In genomic region chr9:127700594-127701255, GRCh38 we compare ENCODE assay signal across 21 cellular contexts. TPM values are rescaled to one million over a fixed set of nuclear protein-coding genes. Genes with fewer than 3 reads are reported as not detected.
DNase-seq lines count a peak whose midpoint lies in the region.
"Had no signal": no experiment of that assay in that cellular context is flagged by ENCODE, and none has a peak within 500 bp of the region (broad histone marks: within the 10 kb centered on the region; RNA-seq: fewer than 3 reads in every experiment).

No MANE protein-coding gene starts in this region.

- CTCF ChIA-PET in activated naive CD4-positive, alpha-beta T cell treated with anti-CD3 and anti-CD28 coated beads, Interleukin-2, amount 10 ng/mL, durations not matched to agents 7 days and 5 days (lab: Charles Lee): interaction anchor here (0.6 to 0.9 kb wide), 2 partner anchors 11 to 32 kb away, joined by 3 read pairs; no protein-coding TSS in a partner anchor

- no peaks in the 10 kb centered on the region for H3K9me3 ChIP-seq in stomach smooth muscle (ENCODE audit: control insufficient read depth in 2 of 2, low read length in 2 of 2)
- H3K9me3 ChIP-seq: breast epithelium, heart right ventricle had no signal

- H3K9ac ChIP-seq in stomach smooth muscle (ENCODE audit: low read length in 2 of 2): no peak overlapping the region
- H3K9ac ChIP-seq: neural progenitor cell had no signal

- DNase-seq in activated naive CD4-positive, alpha-beta T cell treated with anti-CD3 and anti-CD28 coated beads, Interleukin-2, amount 10 ng/mL, durations not matched to agents 7 days and 5 days: no peak
- no peak for DNase-seq in activated naive CD4-positive, alpha-beta T cell treated with Interleukin-2 at 50 U/mL for 16 hours
- DNase-seq in SK-N-DZ (ENCODE audit: low spot score) (peak; percentile 56), myocyte (ENCODE audit: low read depth) (peak; percentile 74), COR-L47 (lab: John Stamatoyannopoulos, UW) (no peak), NOMO-1 treated with dmso at 0.1 percent for 144 hours (lab: John Stamatoyannopoulos, UW; ENCODE audit: unreplicated experiment) (no peak)
- no peak for DNase-seq in activated effector memory CD4-positive, alpha-beta T cell treated with anti-CD3 and anti-CD28 coated beads, Interleukin-2, amount 50 U/mL, for 16 hours
- DNase-seq: activated CD4-positive, alpha-beta T cell treated with anti-CD3 and anti-CD28 coated beads for 1 hour; activated CD8-positive, alpha-beta memory T cell treated with anti-CD3 and anti-CD28 coated beads, Interleukin-2, amount 50 U/mL, for 48 hours; activated naive CD4-positive, alpha-beta T cell treated with anti-CD3 and anti-CD28 coated beads, Interleukin-2, amount 50 U/mL, for 16 hours; heart right ventricle; retina; stimulated activated naive CD8-positive, alpha-beta T cell treated with anti-CD3 and anti-CD28 coated beads, Interleukin-15, amount 100 ng/mL, for 72 hours had no signal

- peaks cover 26% of the 10 kb centered on the region for H3K27me3 Mint-ChIP-seq in activated naive CD4-positive, alpha-beta T cell treated with anti-CD3 and anti-CD28 coated beads, Interleukin-2, amount 10 ng/mL, durations not matched to agents 7 days and 5 days
- H3K27me3 Mint-ChIP-seq: stimulated activated naive CD8-positive, alpha-beta T cell treated with anti-CD3 and anti-CD28 coated beads, Interleukin-15, amount 100 ng/mL, for 72 hours had no signal

- H3K4me3 ChIP-seq in stomach smooth muscle (ENCODE audit: low read length in 2 of 2): no peak overlapping the region
- H3K4me3 ChIP-seq: breast epithelium, heart right ventricle, neural progenitor cell had no signal

- H3K9me3 Mint-ChIP-seq in activated naive CD4-positive, alpha-beta T cell treated with anti-CD3 and anti-CD28 coated beads, Interleukin-2, amount 10 ng/mL, durations not matched to agents 7 days and 5 days: no peaks in the 10 kb centered on the region
- H3K9me3 Mint-ChIP-seq: neural progenitor cell; stimulated activated naive CD8-positive, alpha-beta T cell treated with anti-CD3 and anti-CD28 coated beads, Interleukin-15, amount 100 ng/mL, for 72 hours had no signal

- peak overlapping the region; percentile 66 for H3K27ac ChIP-seq in stomach smooth muscle (ENCODE audit: low read length)
- H3K27ac ChIP-seq: C4-2B, neural progenitor cell had no signal

- no peaks in the 10 kb centered on the region for H3K36me3 ChIP-seq in stomach smooth muscle (ENCODE audit: control insufficient read depth in 2 of 2, insufficient read depth in 2 of 2, low read length in 2 of 2)
- H3K36me3 ChIP-seq: breast epithelium, heart right ventricle, neural progenitor cell had no signal

- peaks cover 0 to 2% of the 10 kb centered on the region in 2 donors for H3K27me3 ChIP-seq in stomach smooth muscle (ENCODE audit: control insufficient read depth in 1 of 2, insufficient read depth in 2 of 2, low read length in 2 of 2)
- H3K27me3 ChIP-seq: breast epithelium, heart right ventricle, neural progenitor cell had no signal

- H3K4me1 Mint-ChIP-seq in activated naive CD4-positive, alpha-beta T cell treated with anti-CD3 and anti-CD28 coated beads, Interleukin-2, amount 10 ng/mL, durations not matched to agents 7 days and 5 days: peaks cover 22% of the 10 kb centered on the region

- H3K4me3 Mint-ChIP-seq in activated naive CD4-positive, alpha-beta T cell treated with anti-CD3 and anti-CD28 coated beads, Interleukin-2, amount 10 ng/mL, durations not matched to agents 7 days and 5 days: no peak overlapping the region

- H3K27ac Mint-ChIP-seq in activated naive CD4-positive, alpha-beta T cell treated with anti-CD3 and anti-CD28 coated beads, Interleukin-2, amount 10 ng/mL, durations not matched to agents 7 days and 5 days: peak overlapping the region; percentile 45
- H3K27ac Mint-ChIP-seq: neural progenitor cell; stimulated activated naive CD8-positive, alpha-beta T cell treated with anti-CD3 and anti-CD28 coated beads, Interleukin-15, amount 100 ng/mL, for 72 hours had no signal

- H3K4me1 ChIP-seq in stomach smooth muscle (ENCODE audit: control insufficient read depth, insufficient read depth, low read length): peaks cover 12% of the 10 kb centered on the region
- H3K4me1 ChIP-seq: breast epithelium had no signal

- no peaks in the 10 kb centered on the region for H3K36me3 Mint-ChIP-seq in activated naive CD4-positive, alpha-beta T cell treated with anti-CD3 and anti-CD28 coated beads, Interleukin-2, amount 10 ng/mL, durations not matched to agents 7 days and 5 days
- H3K36me3 Mint-ChIP-seq: neural progenitor cell had no signal

RNA-seq across cellular contexts. Expression of gene CFAP157, which starts 6.1 kb away (rescaled TPM):
- 0.27 TPM in 1 of 2 replicates, not detected in the other for polyA plus RNA-seq in SK-N-DZ (2014; cell fraction: cytosol; rRNA removed)
- 0.58 and 1.1 TPM in 2 replicates for polyA plus RNA-seq in SK-N-DZ (2014; cell fraction: nucleus; rRNA removed)
- 0.13 and 0.21 TPM in 2 replicates for total RNA-seq in myocyte
- polyA plus RNA-seq in myocyte (2012): 1.9 TPM
- total RNA-seq: Daoy, MCF 10A, NCI-H460 had no signal

RNA-seq across cellular contexts. Expression of gene PTRH1, which starts 14.7 kb away (rescaled TPM):
- 11.8 and 14.8 TPM in 2 replicates for polyA plus RNA-seq in SK-N-DZ (2014; cell fraction: cytosol; rRNA removed)
- polyA plus RNA-seq in SK-N-DZ (2014; cell fraction: nucleus; rRNA removed): 9.3 and 10.4 TPM in 2 replicates
- 35.6 and 57.0 TPM in 2 replicates for total RNA-seq in myocyte
- polyA plus RNA-seq in myocyte (2012): 32.2 TPM

RNA-seq across cellular contexts. Expression of gene TTC16, which starts 15.2 kb away (rescaled TPM):
- 0.06 and 0.13 TPM in 2 replicates for polyA plus RNA-seq in SK-N-DZ (2014; cell fraction: cytosol; rRNA removed)
- polyA plus RNA-seq in SK-N-DZ (2014; cell fraction: nucleus; rRNA removed): 0.22 and 0.55 TPM in 2 replicates
- 0.05 TPM in 1 of 2 replicates, not detected in the other for total RNA-seq in myocyte
- polyA plus RNA-seq in myocyte (2012): 0.05 TPM
- total RNA-seq: NCI-H460, OCI-LY7 had no signal

RNA-seq across cellular contexts. Expression of gene TOR2A, which starts 34.4 kb away (rescaled TPM):
- 26.4 and 38.4 TPM in 2 replicates for polyA plus RNA-seq in SK-N-DZ (2014; cell fraction: cytosol; rRNA removed)
- 30.8 and 42.5 TPM in 2 replicates for polyA plus RNA-seq in SK-N-DZ (2014; cell fraction: nucleus; rRNA removed)
- 7.4 and 11.0 TPM in 2 replicates for total RNA-seq in myocyte
- 4.7 TPM for polyA plus RNA-seq in myocyte (2012)

Comparison
In these comparisons a context has a peak if more than half of its experiments do, and no peak if none do; other contexts are left out.
1. DNase-seq: peak in SK-N-DZ (single experiment) and myocyte (single experiment); none in activated naive CD4-positive, alpha-beta T cell treated with anti-CD3 and anti-CD28 coated beads, Interleukin-2, amount 10 ng/mL, durations not matched to agents 7 days and 5 days (single experiment), activated naive CD4-positive, alpha-beta T cell treated with Interleukin-2 at 50 U/mL for 16 hours (single experiment), COR-L47 (single experiment), activated effector memory CD4-positive, alpha-beta T cell treated with anti-CD3 and anti-CD28 coated beads, Interleukin-2, amount 50 U/mL, for 16 hours (single experiment) and NOMO-1 treated with dmso at 0.1 percent for 144 hours (single experiment).